8 cellular contexts compared by ENCODE assay signal in genomic region chr3:51538459-51539290, GRCh38. TPM values are rescaled to one million over a fixed set of nuclear protein-coding genes. Genes with fewer than 3 reads are reported as not detected.
DNase-seq lines count a peak whose midpoint lies in the region; ATAC-seq and TF ChIP-seq lines count a peak whose summit lies in the region.

A gene with protein sequence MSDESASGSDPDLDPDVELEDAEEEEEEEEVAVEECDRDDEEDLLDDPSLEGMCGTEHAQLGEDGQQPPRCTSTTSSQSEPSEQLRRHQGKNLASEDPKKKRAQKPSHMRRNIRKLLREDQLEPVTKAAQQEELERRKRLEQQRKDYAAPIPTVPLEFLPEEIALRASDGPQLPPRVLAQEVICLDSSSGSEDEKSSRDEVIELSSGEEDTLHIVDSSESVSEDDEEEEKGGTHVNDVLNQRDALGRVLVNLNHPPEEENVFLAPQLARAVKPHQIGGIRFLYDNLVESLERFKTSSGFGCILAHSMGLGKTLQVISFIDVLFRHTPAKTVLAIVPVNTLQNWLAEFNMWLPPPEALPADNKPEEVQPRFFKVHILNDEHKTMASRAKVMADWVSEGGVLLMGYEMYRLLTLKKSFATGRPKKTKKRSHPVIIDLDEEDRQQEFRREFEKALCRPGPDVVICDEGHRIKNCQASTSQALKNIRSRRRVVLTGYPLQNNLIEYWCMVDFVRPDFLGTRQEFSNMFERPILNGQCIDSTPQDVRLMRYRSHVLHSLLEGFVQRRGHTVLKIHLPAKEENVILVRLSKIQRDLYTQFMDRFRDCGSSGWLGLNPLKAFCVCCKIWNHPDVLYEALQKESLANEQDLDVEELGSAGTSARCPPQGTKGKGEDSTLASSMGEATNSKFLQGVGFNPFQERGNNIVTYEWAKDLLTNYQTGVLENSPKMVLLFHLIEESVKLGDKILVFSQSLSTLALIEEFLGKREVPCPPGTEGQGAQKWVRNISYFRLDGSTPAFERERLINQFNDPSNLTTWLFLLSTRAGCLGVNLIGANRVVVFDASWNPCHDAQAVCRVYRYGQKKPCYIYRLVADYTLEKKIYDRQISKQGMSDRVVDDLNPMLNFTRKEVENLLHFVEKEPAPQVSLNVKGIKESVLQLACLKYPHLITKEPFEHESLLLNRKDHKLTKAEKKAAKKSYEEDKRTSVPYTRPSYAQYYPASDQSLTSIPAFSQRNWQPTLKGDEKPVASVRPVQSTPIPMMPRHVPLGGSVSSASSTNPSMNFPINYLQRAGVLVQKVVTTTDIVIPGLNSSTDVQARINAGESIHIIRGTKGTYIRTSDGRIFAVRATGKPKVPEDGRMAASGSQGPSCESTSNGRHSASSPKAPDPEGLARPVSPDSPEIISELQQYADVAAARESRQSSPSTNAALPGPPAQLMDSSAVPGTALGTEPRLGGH (N-terminal part only) (plus strand): TSS chr3:51538719. CDS start chr3:51590421, 51,702 bp downstream.

- peak within 1 kb of the TSS; percentile 89 for H3K4me3 Mint-ChIP-seq in activated naive CD8-positive, alpha-beta T cell treated with anti-CD3 and anti-CD28 coated beads, Interleukin-2, amount 50 U/mL, for 24 hours

- peak within 1 kb of the TSS; percentile 89 for H2AFZ ChIP-seq in trophoblast cell (ENCODE audit: insufficient read depth, low read length, poor library complexity)

- peak within 1 kb of the TSS; percentile 71 for H3K18ac ChIP-seq in trophoblast cell (ENCODE audit: low read length)

- no peak within 1 kb of the TSS for H3K23ac ChIP-seq in trophoblast cell (ENCODE audit: low read length)

- peak within 1 kb of the TSS; percentile 49 for H3K4ac ChIP-seq in trophoblast cell (ENCODE audit: low read depth, low read length)

- peaks cover 4% of the 10 kb centered on the region for H3K79me1 ChIP-seq in trophoblast cell (ENCODE audit: low read length)

- peaks cover 8% of the 10 kb centered on the region for H3K79me2 ChIP-seq in trophoblast cell (ENCODE audit: control insufficient read depth, insufficient read depth, low read length, poor library complexity)

- peak within 1 kb of the TSS; percentile 83 for H4K91ac ChIP-seq in trophoblast cell (ENCODE audit: low read depth, low read length)

- H3K27me3 ChIP-seq in MG63 (no peaks in the 10 kb centered on the region), cardiac muscle cell (no peaks in the 10 kb centered on the region), trophoblast cell (ENCODE audit: insufficient read depth, low read length) (no peaks in the 10 kb centered on the region), tibial nerve (no peaks in the 10 kb centered on the region)

- H3K14ac ChIP-seq in trophoblast cell (ENCODE audit: low read length), result peak within 1 kb of the TSS; percentile 91

- peak within 1 kb of the TSS; percentile 85 for H4K12ac ChIP-seq in trophoblast cell (ENCODE audit: low read depth, low read length)

- H3K36me3 Mint-ChIP-seq in activated naive CD8-positive, alpha-beta T cell treated with anti-CD3 and anti-CD28 coated beads, Interleukin-2, amount 50 U/mL, for 24 hours (ENCODE audit: low read depth), result peaks cover 6% of the 10 kb centered on the region

- no peaks in the 10 kb centered on the region for H3K27me3 Mint-ChIP-seq in activated naive CD8-positive, alpha-beta T cell treated with anti-CD3 and anti-CD28 coated beads, Interleukin-2, amount 50 U/mL, for 24 hours

- TF ChIP-seq EP300 in tibial nerve (IDR thresholded peaks at IDR 0.05), result peak in 1 of 2 donors; percentile 81

- peak; percentile 60 for DNase-seq in GM04504 (ENCODE audit: low read depth)
- DNase-seq in H4 (ENCODE audit: low spot score), result peak; percentile 52
- DNase-seq in MG63, result peak; percentile 79
- peak; percentile 81 for DNase-seq in SW480 (ENCODE audit: low spot score)
- peak; percentile 86 for DNase-seq in activated naive CD8-positive, alpha-beta T cell treated with anti-CD3 and anti-CD28 coated beads, Interleukin-2, amount 50 U/mL, for 24 hours
- DNase-seq in cardiac muscle cell (ENCODE audit: low read depth in 1 of 2, low spot score in 1 of 2), result peak; percentile 92
- peak; percentile 63 to 84 for DNase-seq in trophoblast cell
- DNase-seq in tibial nerve (ENCODE audit: low spot score in 2 of 2), result peak; percentile 49 to 57

- H3K36me3 ChIP-seq in MG63 (peaks cover 7% of the 10 kb centered on the region), cardiac muscle cell (peaks cover 5% of the 10 kb centered on the region), trophoblast cell (ENCODE audit: control insufficient read depth in 1 of 2, insufficient read depth in 2 of 2, low read length in 2 of 2) (peaks cover 3 to 5% of the 10 kb centered on the region in 2 experiments), tibial nerve (peaks cover 0 to 14% (median 0%) of the 10 kb centered on the region in 3 donors)

- peak within 1 kb of the TSS; percentile 93 for H4K8ac ChIP-seq in trophoblast cell (ENCODE audit: low read depth, low read length)

- H3K27ac Mint-ChIP-seq in activated naive CD8-positive, alpha-beta T cell treated with anti-CD3 and anti-CD28 coated beads, Interleukin-2, amount 50 U/mL, for 24 hours, result peak within 1 kb of the TSS; percentile 95

- no peaks in the 10 kb centered on the region for H3K9me3 ChIP-seq in MG63
- no peaks in the 10 kb centered on the region for H3K9me3 ChIP-seq in cardiac muscle cell (ENCODE audit: low read depth)
- H3K9me3 ChIP-seq in trophoblast cell (ENCODE audit: insufficient read depth, low read depth, low read length), result no peaks in the 10 kb centered on the region
- no peaks in the 10 kb centered on the region for H3K9me3 ChIP-seq in tibial nerve

- H2BK12ac ChIP-seq in trophoblast cell (ENCODE audit: low read length), result no peak within 1 kb of the TSS

- H2AK5ac ChIP-seq in trophoblast cell (ENCODE audit: low read length), result no peak within 1 kb of the TSS

- H3K4me1 ChIP-seq in cardiac muscle cell (ENCODE audit: low read depth), result peaks cover 8% of the 10 kb centered on the region
- H3K4me1 ChIP-seq in trophoblast cell (ENCODE audit: control insufficient read depth in 1 of 2, insufficient read depth in 2 of 2, low read length in 2 of 2), result peaks cover 5 to 7% of the 10 kb centered on the region in 2 experiments
- peaks cover 0 to 31% (median 14%) of the 10 kb centered on the region in 4 donors for H3K4me1 ChIP-seq in tibial nerve

- peak in 1 of 2 donors; percentile 51 for TF ChIP-seq POLR2A in tibial nerve (IDR thresholded peaks at IDR 0.05)

- peak within 1 kb of the TSS; percentile 95 for H3K9ac ChIP-seq in trophoblast cell (ENCODE audit: low read length)

- peak within 1 kb of the TSS; percentile 83 for H3K4me2 ChIP-seq in trophoblast cell (ENCODE audit: low read length)

- peak within 1 kb of the TSS; percentile 86 for H2BK120ac ChIP-seq in trophoblast cell (ENCODE audit: insufficient read depth, low read length, poor library complexity)

- WGBS in trophoblast cell (ENCODE audit: extremely low coverage, insufficient coverage, insufficient read length), result no CpG with 5 or more reads among the region's 91 CpGs
- 0% methylated on average over 30 to 53 of the region's 91 CpGs for WGBS in tibial nerve, 2 donors

- H3K27ac ChIP-seq in cardiac muscle cell, result peak within 1 kb of the TSS; percentile 94
- peak within 1 kb of the TSS; percentile 77 for H3K27ac ChIP-seq in trophoblast cell (ENCODE audit: low read depth, low read length)
- H3K27ac ChIP-seq in tibial nerve, result peak within 1 kb of the TSS; percentile 61 to 95 (median 91)

- peaks cover 33% of the 10 kb centered on the region for H3K4me1 Mint-ChIP-seq in activated naive CD8-positive, alpha-beta T cell treated with anti-CD3 and anti-CD28 coated beads, Interleukin-2, amount 50 U/mL, for 24 hours

- ATAC-seq in activated naive CD8-positive, alpha-beta T cell treated with anti-CD3 and anti-CD28 coated beads, Interleukin-2, amount 50 U/mL, for 24 hours, result peak; percentile 76

- peak; percentile 23 for TF ChIP-seq CTCF in cardiac muscle cell (IDR thresholded peaks at IDR 0.05; ENCODE audit: low read depth, low read length)
- peak in 4 of 5 experiments; percentile 33 to 68 (median 50) for TF ChIP-seq CTCF in tibial nerve (IDR thresholded peaks at IDR 0.05)

- H2BK5ac ChIP-seq in trophoblast cell (ENCODE audit: low read depth, low read length, poor library complexity), result peak within 1 kb of the TSS; percentile 48

- H3K4me3 ChIP-seq in MG63 (peak within 1 kb of the TSS; percentile 70), cardiac muscle cell (peak within 1 kb of the TSS; percentile 94), trophoblast cell (ENCODE audit: low read depth, low read length) (peak within 1 kb of the TSS; percentile 93), tibial nerve (peak within 1 kb of the TSS; percentile 80 to 96 (median 88))

- no peaks in the 10 kb centered on the region for H3K9me3 Mint-ChIP-seq in activated naive CD8-positive, alpha-beta T cell treated with anti-CD3 and anti-CD28 coated beads, Interleukin-2, amount 50 U/mL, for 24 hours

RNA-seq across cellular contexts. Expression of the gene that starts here (rescaled TPM):
- 4.0 and 5.7 TPM in 2 replicates for total RNA-seq in H4 (2014; rRNA removed; shearing (Covaris generic))
- 5.3 and 5.9 TPM in 2 replicates for total RNA-seq in MG63 (2014; rRNA removed; shearing (Covaris generic); ENCODE audit: low replicate concordance)
- total RNA-seq in cardiac muscle cell (14.0 and 22.0 TPM in 2 replicates), tibial nerve (10 to 100 TPM; 21.0 to 35.8 (median 28.5) TPM)
- 19.5 and 26.3 TPM in 2 replicates for polyA plus RNA-seq in cardiac muscle cell
- 7.3 and 7.6 TPM in 2 replicates for polyA plus RNA-seq in trophoblast cell (2013)

Comparison
In these comparisons a context has a peak if more than half of its experiments do, and no peak if none do; other contexts are left out.
1. Peak in every context shown above with its lines: DNase-seq, ATAC-seq, H3K4me3 ChIP-seq and H3K27ac ChIP-seq.